In the genomic region with DNA sequence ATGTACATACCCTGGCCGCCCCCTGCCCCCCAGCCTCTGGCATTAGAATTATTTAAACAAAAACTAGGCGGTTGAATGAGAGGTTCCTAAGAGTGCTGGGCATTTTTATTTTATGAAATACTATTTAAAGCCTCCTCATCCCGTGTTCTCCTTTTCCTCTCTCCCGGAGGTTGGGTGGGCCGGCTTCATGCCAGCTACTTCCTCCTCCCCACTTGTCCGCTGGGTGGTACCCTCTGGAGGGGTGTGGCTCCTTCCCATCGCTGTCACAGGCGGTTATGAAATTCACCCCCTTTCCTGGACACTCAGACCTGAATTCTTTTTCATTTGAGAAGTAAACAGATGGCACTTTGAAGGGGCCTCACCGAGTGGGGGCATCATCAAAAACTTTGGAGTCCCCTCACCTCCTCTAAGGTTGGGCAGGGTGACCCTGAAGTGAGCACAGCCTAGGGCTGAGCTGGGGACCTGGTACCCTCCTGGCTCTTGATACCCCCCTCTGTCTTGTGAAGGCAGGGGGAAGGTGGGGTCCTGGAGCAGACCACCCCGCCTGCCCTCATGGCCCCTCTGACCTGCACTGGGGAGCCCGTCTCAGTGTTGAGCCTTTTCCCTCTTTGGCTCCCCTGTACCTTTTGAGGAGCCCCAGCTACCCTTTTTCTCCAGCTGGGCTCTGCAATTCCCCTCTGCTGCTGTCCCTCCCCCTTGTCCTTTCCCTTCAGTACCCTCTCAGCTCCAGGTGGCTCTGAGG, we compare ENCODE assay signal across 1 cellular context.
TF ChIP-seq lines count a peak whose summit lies in the region.

No MANE protein-coding gene starts in this region.

TF ChIP-seq in GM12878, 131 proteins besides CTCF, POLR2A, EP300 and RAD21:
- TF ChIP-seq BMI1 (IDR thresholded peaks at IDR 0.05; ENCODE audit: borderline replicate concordance) = no peak
- peak; percentile 56; the same call in 1 of the 2 replicates for TF ChIP-seq BACH1 (IDR thresholded peaks at IDR 0.05; ENCODE audit: borderline replicate concordance)
- no peak for TF ChIP-seq SP1 (IDR thresholded peaks at IDR 0.05; ENCODE audit: low read depth, low read length)
